1 cellular context compared by ENCODE assay signal in the genomic region with DNA sequence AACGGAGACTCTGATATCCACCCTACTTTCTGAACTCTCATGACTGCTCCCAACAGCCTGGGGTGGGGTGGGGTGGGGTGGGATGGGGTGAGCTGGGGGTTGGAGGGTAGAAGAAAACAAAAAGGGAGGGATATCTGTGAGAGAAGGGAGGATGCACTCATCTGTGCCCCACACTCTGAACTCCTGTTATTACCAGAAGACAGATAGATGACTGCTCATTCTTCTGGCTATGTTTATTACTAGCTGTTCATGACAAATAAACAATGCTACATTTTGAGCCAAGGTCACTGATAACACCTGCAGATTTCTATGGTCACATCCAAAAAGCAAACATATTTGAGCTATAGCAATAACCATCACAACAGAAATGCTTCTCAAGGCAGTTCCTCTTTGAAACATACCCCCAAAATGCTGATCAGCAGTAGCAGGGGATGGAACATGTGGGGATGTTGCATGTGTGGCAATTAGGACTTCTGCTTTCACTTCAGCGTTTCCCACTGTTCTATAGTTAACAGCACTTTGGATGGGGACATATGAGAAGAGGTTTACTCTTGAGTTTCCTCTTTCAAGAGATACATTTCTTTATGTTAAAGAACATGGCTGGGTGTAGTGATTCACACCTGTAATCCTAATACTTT.
TF ChIP-seq lines count a peak whose summit lies in the region.

No MANE protein-coding gene starts in this region.

TF ChIP-seq in SK-N-SH treated with all-trans-retinoic acid at 6 μM for 48 hours, 23 proteins besides CTCF, POLR2A, EP300 and RAD21 (continued from another document):
- TF ChIP-seq, protein P1, sequence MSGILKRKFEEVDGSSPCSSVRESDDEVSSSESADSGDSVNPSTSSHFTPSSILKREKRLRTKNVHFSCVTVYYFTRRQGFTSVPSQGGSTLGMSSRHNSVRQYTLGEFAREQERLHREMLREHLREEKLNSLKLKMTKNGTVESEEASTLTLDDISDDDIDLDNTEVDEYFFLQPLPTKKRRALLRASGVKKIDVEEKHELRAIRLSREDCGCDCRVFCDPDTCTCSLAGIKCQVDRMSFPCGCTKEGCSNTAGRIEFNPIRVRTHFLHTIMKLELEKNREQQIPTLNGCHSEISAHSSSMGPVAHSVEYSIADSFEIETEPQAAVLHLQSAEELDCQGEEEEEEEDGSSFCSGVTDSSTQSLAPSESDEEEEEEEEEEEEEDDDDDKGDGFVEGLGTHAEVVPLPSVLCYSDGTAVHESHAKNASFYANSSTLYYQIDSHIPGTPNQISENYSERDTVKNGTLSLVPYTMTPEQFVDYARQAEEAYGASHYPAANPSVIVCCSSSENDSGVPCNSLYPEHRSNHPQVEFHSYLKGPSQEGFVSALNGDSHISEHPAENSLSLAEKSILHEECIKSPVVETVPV (CRISPR knock-in tag; IDR thresholded peaks at IDR 0.05): no peak
- TF ChIP-seq, protein P2, sequence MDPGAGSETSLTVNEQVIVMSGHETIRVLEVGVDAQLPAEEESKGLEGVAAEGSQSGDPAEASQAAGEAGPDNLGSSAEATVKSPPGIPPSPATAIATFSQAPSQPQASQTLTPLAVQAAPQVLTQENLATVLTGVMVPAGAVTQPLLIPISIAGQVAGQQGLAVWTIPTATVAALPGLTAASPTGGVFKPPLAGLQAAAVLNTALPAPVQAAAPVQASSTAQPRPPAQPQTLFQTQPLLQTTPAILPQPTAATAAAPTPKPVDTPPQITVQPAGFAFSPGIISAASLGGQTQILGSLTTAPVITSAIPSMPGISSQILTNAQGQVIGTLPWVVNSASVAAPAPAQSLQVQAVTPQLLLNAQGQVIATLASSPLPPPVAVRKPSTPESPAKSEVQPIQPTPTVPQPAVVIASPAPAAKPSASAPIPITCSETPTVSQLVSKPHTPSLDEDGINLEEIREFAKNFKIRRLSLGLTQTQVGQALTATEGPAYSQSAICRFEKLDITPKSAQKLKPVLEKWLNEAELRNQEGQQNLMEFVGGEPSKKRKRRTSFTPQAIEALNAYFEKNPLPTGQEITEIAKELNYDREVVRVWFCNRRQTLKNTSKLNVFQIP (CRISPR knock-in tag; IDR thresholded peaks at IDR 0.05; ENCODE audit: borderline replicate concordance, low read depth): no peak
